34 cellular contexts compared by ENCODE assay signal in genomic region chr2:167572895-167573294, GRCh38.
"Had no signal": no experiment of that assay in that cellular context is flagged by ENCODE, and none has a peak within 500 bp of the region (broad histone marks: within the 10 kb centered on the region; RNA-seq: fewer than 3 reads in every experiment).

No MANE protein-coding gene starts in this region.

- H3K9me3 ChIP-seq: body of pancreas, breast epithelium had no signal

- H3K27ac ChIP-seq: adrenal gland, body of pancreas, brain microvascular endothelial cell, breast epithelium, VCaP had no signal

- H3K4me1 ChIP-seq: adrenal gland, body of pancreas, breast epithelium had no signal

- H3K36me3 ChIP-seq: adrenal gland, brain microvascular endothelial cell, breast epithelium had no signal

- H3K4me3 ChIP-seq: adrenal gland, body of pancreas, breast epithelium had no signal

- FAIRE-seq: astrocyte, TTC549 had no signal

- ATAC-seq: activated CD8-positive, alpha-beta T cell treated with anti-CD3 and anti-CD28 coated beads for 36 hours; activated naive CD4-positive, alpha-beta T cell treated with anti-CD3 and anti-CD28 coated beads, Interleukin-2, amount 50 U/mL, for 72 hours; activated T-cell treated with anti-CD3 and anti-CD28 coated beads, Interleukin-2, amount 50 U/mL, for 4 hours; activated T-cell treated with anti-CD3 and anti-CD28 coated beads, Interleukin-2, amount 50 U/mL, for 72 hours; activated T-helper 17 cell treated with anti-CD3 and anti-CD28 coated beads, Interleukin-2, amount 50 U/mL, for 72 hours; body of pancreas had no signal

- DNase-seq: activated B cell treated with CpG ODN at 0.5 μM for 24 hours; activated CD4-positive, alpha-beta memory T cell treated with anti-CD3 and anti-CD28 coated beads for 36 hours; activated CD4-positive, alpha-beta T cell treated with anti-CD3 and anti-CD28 coated beads for 4 hours; activated CD4-positive, alpha-beta T cell treated with anti-CD3 and anti-CD28 coated beads, Interleukin-2, amount 10 ng/mL, durations not matched to agents 24 days and 14 days; activated CD4-positive, alpha-beta T cell treated with anti-CD3 and anti-CD28 coated beads, Interleukin-2, amount 50 U/mL, for 1 hour; activated CD4-positive, alpha-beta T cell treated with anti-CD3 and anti-CD28 coated beads, Interleukin-2, amount 50 U/mL, for 4 hours; activated CD4-positive, CD25-positive, alpha-beta regulatory T cell treated with anti-CD3 and anti-CD28 coated beads, Interleukin-2, amount 50 U/mL, for 72 hours; activated CD8-positive, alpha-beta memory T cell treated with anti-CD3 and anti-CD28 coated beads, Interleukin-2, amount 50 U/mL, for 4 hours; activated CD8-positive, alpha-beta T cell treated with anti-CD3 and anti-CD28 coated beads for 36 hours; activated effector memory CD4-positive, alpha-beta T cell treated with anti-CD3 and anti-CD28 coated beads, Interleukin-2, amount 50 U/mL, for 16 hours; activated gamma-delta T cell treated with Interleukin-2 at 50 U/mL for 16 hours; activated naive CD4-positive, alpha-beta T cell; activated naive CD4-positive, alpha-beta T cell treated with anti-CD3 and anti-CD28 coated beads for 36 hours; activated naive CD4-positive, alpha-beta T cell treated with anti-CD3 and anti-CD28 coated beads, Interleukin-2, amount 50 U/mL, for 16 hours; activated naive CD8-positive, alpha-beta T cell treated with anti-CD3 and anti-CD28 coated beads for 36 hours; activated T-cell treated with anti-CD3 and anti-CD28 coated beads for 4 hours; activated T-cell treated with anti-CD3 and anti-CD28 coated beads, Interleukin-2, amount 50 U/mL, for 1 hour; activated T-cell treated with anti-CD3 and anti-CD28 coated beads, Interleukin-2, amount 50 U/mL, for 4 hours; activated T-cell treated with anti-CD3 and anti-CD28 coated beads, Interleukin-2, amount 50 U/mL, for 72 hours; adrenal gland; amniotic stem cell; aorta; body of pancreas; brain microvascular endothelial cell; central memory CD4-positive, alpha-beta T cell; T-helper 1 cell; T-helper 2 cell; T-helper 9 cell had no signal

- H3K27me3 ChIP-seq: adrenal gland, body of pancreas, brain microvascular endothelial cell, breast epithelium had no signal
